24 cellular contexts compared by ENCODE assay signal in genomic region chr7:7178081-7178480, GRCh38. TPM values are rescaled to one million over a fixed set of nuclear protein-coding genes. Genes with fewer than 3 reads are reported as not detected.
DNase-seq lines count a peak whose midpoint lies in the region; TF ChIP-seq lines count a peak whose summit lies in the region.
"Had no signal": no experiment of that assay in that cellular context is flagged by ENCODE, and none has a peak within 500 bp of the region (broad histone marks: within the 10 kb centered on the region; RNA-seq: fewer than 3 reads in every experiment).

No MANE protein-coding gene starts in this region.

- H4K20me1 ChIP-seq in smooth muscle cell (ENCODE audit: low read depth): no peaks in the 10 kb centered on the region

- DNase-seq in DMS53 (lab: John Stamatoyannopoulos, UW) (peak; percentile 20), DMS53 treated with DMSO at 0.1 percent for 48 hours (lab: John Stamatoyannopoulos, UW; ENCODE audit: unreplicated experiment) (no peak), RWPE1 (ENCODE audit: low spot score) (peak; percentile 40), foreskin fibroblast (peak; percentile 20 to 67), smooth muscle cell (lab: John Stamatoyannopoulos, UW; ENCODE audit: unreplicated experiment) (no peak), COLO829 (ENCODE audit: low spot score) (no peak), C1 segment of cervical spinal cord (lab: John Stamatoyannopoulos, UW) (no peak)
- DNase-seq in activated T-cell treated with anti-CD3 and anti-CD28 coated beads, Interleukin-2, amount 50 U/mL, for 48 hours: no peak
- DNase-seq: activated CD4-positive, alpha-beta T cell treated with anti-CD3 and anti-CD28 coated beads, Interleukin-2, amount 50 U/mL, for 48 hours; activated naive CD4-positive, alpha-beta T cell; activated T-cell treated with anti-CD3 and anti-CD28 coated beads for 4 hours; central memory CD4-positive, alpha-beta T cell; GF-D8; left colon; MV-4-11; NCI-H187; NCI-H82; small intestine; stimulated activated CD4-positive, alpha-beta T cell treated with anti-CD3 and anti-CD28 coated beads, Interleukin-4, amount 100 ng/mL, for 24 hours; stimulated activated naive CD8-positive, alpha-beta T cell treated with anti-CD3 and anti-CD28 coated beads, Interleukin-15, amount 100 ng/mL, for 72 hours; upper lobe of right lung; WERI-Rb-1 had no signal

- H3K4me1 ChIP-seq in smooth muscle cell (ENCODE audit: low read depth): peaks cover 15% of the 10 kb centered on the region

- H3F3A ChIP-seq in smooth muscle cell (ENCODE audit: low read depth): no peaks in the 10 kb centered on the region

- H3K4me3 ChIP-seq in foreskin fibroblast (ENCODE audit: low read depth in 1 of 2, low read length in 2 of 2) (no peak overlapping the region), smooth muscle cell (no peak overlapping the region)
- H3K4me3 ChIP-seq: K562, upper lobe of right lung had no signal

- H3K9ac ChIP-seq in smooth muscle cell (ENCODE audit: low read depth): peak overlapping the region; percentile 31

- TF ChIP-seq CTCF in RWPE1 (conservative IDR thresholded peaks at IDR 0.05; ENCODE audit: low read depth) (no peak), foreskin fibroblast (IDR thresholded peaks at IDR 0.05; ENCODE audit: low read depth, low read length) (no peak), smooth muscle cell (IDR thresholded peaks at IDR 0.05; ENCODE audit: borderline replicate concordance, insufficient read depth, poor library complexity, severe bottlenecking) (no peak)

- peak overlapping the region; percentile 39 for H3K4me2 ChIP-seq in smooth muscle cell

- H3K36me3 ChIP-seq in smooth muscle cell (ENCODE audit: low read depth): no peaks in the 10 kb centered on the region
- H3K36me3 ChIP-seq: upper lobe of right lung had no signal

- POLR2A ChIA-PET in RWPE1 (lab: Yijun Ruan, JAX; ENCODE audit: low non-redundant PET): no interaction called here

- H2AFZ ChIP-seq in smooth muscle cell (ENCODE audit: low read depth): no peak overlapping the region

- H3K27ac ChIP-seq in RWPE1 (no peak overlapping the region), smooth muscle cell (ENCODE audit: low read depth) (peak overlapping the region; percentile 94)
- H3K27ac ChIP-seq: 22Rv1, upper lobe of right lung, WERI-Rb-1 had no signal

- 68% methylated on average over 2 of the region's 2 CpGs for WGBS in smooth muscle cell (ENCODE audit: low lambda C conversion rate)

- no peaks in the 10 kb centered on the region for H3K9me3 ChIP-seq in smooth muscle cell (replicated peaks; ENCODE audit: low read depth)
- H3K9me3 ChIP-seq: upper lobe of right lung had no signal

- no peaks in the 10 kb centered on the region for H3K27me3 ChIP-seq in smooth muscle cell (ENCODE audit: low read depth)
- H3K27me3 ChIP-seq: upper lobe of right lung had no signal

- CTCF ChIA-PET in RWPE1 (lab: Yijun Ruan, JAX): interaction anchor here (0.5 to 1.1 kb wide), 2 partner anchors 74 to 608 kb away, joined by 3 read pairs; no protein-coding TSS in a partner anchor

- no peaks in the 10 kb centered on the region for H3K79me2 ChIP-seq in smooth muscle cell (ENCODE audit: low read depth)

RNA-seq across cellular contexts. Expression of gene C1GALT1, which starts 4.3 kb away (rescaled TPM):
- 89.9 and 108 TPM in 2 replicates for total RNA-seq in smooth muscle cell
- 20.6 and 25.0 TPM in 2 replicates for polyA plus RNA-seq in smooth muscle cell

Comparison
In these comparisons a context has a peak if more than half of its experiments do, and no peak if none do; other contexts are left out.
1. DNase-seq: peak in DMS53 (single experiment), RWPE1 (single experiment) and foreskin fibroblast (2 of 2); none in DMS53 treated with DMSO at 0.1 percent for 48 hours (single experiment), smooth muscle cell (single experiment), COLO829 (single experiment), C1 segment of cervical spinal cord (0 of 14) and activated T-cell treated with anti-CD3 and anti-CD28 coated beads, Interleukin-2, amount 50 U/mL, for 48 hours (0 of 2).